ENCODE assay signal across 38 cellular contexts in genomic region chr10:49414496-49414895, GRCh38. TPM values are rescaled to one million over a fixed set of nuclear protein-coding genes. Genes with fewer than 3 reads are reported as not detected.
"Had no signal": no experiment of that assay in that cellular context is flagged by ENCODE, and none has a peak within 500 bp of the region (broad histone marks: within the 10 kb centered on the region; RNA-seq: fewer than 3 reads in every experiment).

No MANE protein-coding gene starts in this region.

- H3K4me1 Mint-ChIP-seq: activated B cell treated with CpG ODN at 0.5 μM for 24 hours; activated CD4-positive, alpha-beta T cell treated with anti-CD3 and anti-CD28 coated beads, Interleukin-2, amount 10 ng/mL, durations not matched to agents 24 days and 14 days; activated naive CD4-positive, alpha-beta T cell treated with anti-CD3 and anti-CD28 coated beads, Interleukin-2, amount 10 ng/mL, durations not matched to agents 7 days and 5 days; activated naive CD4-positive, alpha-beta T cell treated with anti-CD3 and anti-CD28 coated beads, Interleukin-2, amount 50 U/mL, for 24 hours; activated naive CD8-positive, alpha-beta T cell treated with anti-CD3 and anti-CD28 coated beads, Interleukin-2, amount 10 ng/mL, durations not matched to agents 7 days and 5 days; activated naive CD8-positive, alpha-beta T cell treated with anti-CD3 and anti-CD28 coated beads, Interleukin-2, amount 50 U/mL, for 24 hours; activated T-helper 17 cell treated with anti-CD3 and anti-CD28 coated beads, Interleukin-2, amount 50 U/mL, for 72 hours; brain; central memory CD8-positive, alpha-beta T cell had no signal

- DNase-seq: activated B cell treated with CpG ODN at 0.5 μM for 24 hours; activated CD4-positive, alpha-beta memory T cell treated with anti-CD3 and anti-CD28 coated beads for 36 hours; activated CD4-positive, alpha-beta T cell treated with anti-CD3 and anti-CD28 coated beads for 4 hours; activated CD4-positive, alpha-beta T cell treated with anti-CD3 and anti-CD28 coated beads, Interleukin-2, amount 10 ng/mL, durations not matched to agents 24 days and 14 days; activated CD4-positive, alpha-beta T cell treated with anti-CD3 and anti-CD28 coated beads, Interleukin-2, amount 50 U/mL, for 1 hour; activated CD4-positive, alpha-beta T cell treated with anti-CD3 and anti-CD28 coated beads, Interleukin-2, amount 50 U/mL, for 4 hours; activated CD4-positive, CD25-positive, alpha-beta regulatory T cell treated with anti-CD3 and anti-CD28 coated beads, Interleukin-2, amount 50 U/mL, for 72 hours; activated CD8-positive, alpha-beta memory T cell treated with anti-CD3 and anti-CD28 coated beads, Interleukin-2, amount 50 U/mL, for 4 hours; activated CD8-positive, alpha-beta T cell treated with anti-CD3 and anti-CD28 coated beads for 36 hours; activated effector memory CD4-positive, alpha-beta T cell treated with anti-CD3 and anti-CD28 coated beads, Interleukin-2, amount 50 U/mL, for 16 hours; activated gamma-delta T cell treated with Interleukin-2 at 50 U/mL for 16 hours; activated naive CD4-positive, alpha-beta T cell; activated naive CD4-positive, alpha-beta T cell treated with anti-CD3 and anti-CD28 coated beads, Interleukin-2, amount 10 ng/mL, durations not matched to agents 7 days and 5 days; activated naive CD8-positive, alpha-beta T cell treated with anti-CD3 and anti-CD28 coated beads, Interleukin-2, amount 10 ng/mL, durations not matched to agents 7 days and 5 days; activated naive CD8-positive, alpha-beta T cell treated with anti-CD3 and anti-CD28 coated beads, Interleukin-2, amount 50 U/mL, for 24 hours; activated T-cell treated with anti-CD3 and anti-CD28 coated beads for 4 hours; activated T-cell treated with anti-CD3 and anti-CD28 coated beads, Interleukin-2, amount 50 U/mL, for 1 hour; activated T-cell treated with anti-CD3 and anti-CD28 coated beads, Interleukin-2, amount 50 U/mL, for 4 hours; activated T-cell treated with anti-CD3 and anti-CD28 coated beads, Interleukin-2, amount 50 U/mL, for 72 hours; amygdala; anterior cingulate cortex; caudate nucleus; T-helper 1 cell; T-helper 2 cell; T-helper 9 cell had no signal

- ATAC-seq: activated CD8-positive, alpha-beta T cell treated with anti-CD3 and anti-CD28 coated beads for 36 hours; activated naive CD8-positive, alpha-beta T cell treated with anti-CD3 and anti-CD28 coated beads, Interleukin-2, amount 50 U/mL, for 24 hours; activated T-cell treated with anti-CD3 and anti-CD28 coated beads, Interleukin-2, amount 50 U/mL, for 4 hours; activated T-cell treated with anti-CD3 and anti-CD28 coated beads, Interleukin-2, amount 50 U/mL, for 72 hours; activated T-helper 17 cell treated with anti-CD3 and anti-CD28 coated beads, Interleukin-2, amount 50 U/mL, for 72 hours had no signal

- H3K27me3 ChIP-seq: ascending aorta had no signal

- H3K36me3 Mint-ChIP-seq: activated CD4-positive, alpha-beta memory T cell treated with anti-CD3 and anti-CD28 coated beads for 36 hours; activated naive CD4-positive, alpha-beta T cell treated with anti-CD3 and anti-CD28 coated beads, Interleukin-2, amount 10 ng/mL, durations not matched to agents 7 days and 5 days; activated naive CD4-positive, alpha-beta T cell treated with anti-CD3 and anti-CD28 coated beads, Interleukin-2, amount 50 U/mL, for 24 hours; activated naive CD8-positive, alpha-beta T cell; activated naive CD8-positive, alpha-beta T cell treated with anti-CD3 and anti-CD28 coated beads, Interleukin-2, amount 10 ng/mL, durations not matched to agents 7 days and 5 days; brain had no signal

- H3K9me3 Mint-ChIP-seq: activated B cell treated with CpG ODN at 0.5 μM for 24 hours; activated CD4-positive, alpha-beta memory T cell treated with anti-CD3 and anti-CD28 coated beads for 36 hours; activated CD4-positive, alpha-beta T cell treated with anti-CD3 and anti-CD28 coated beads, Interleukin-2, amount 10 ng/mL, durations not matched to agents 24 days and 14 days; activated CD8-positive, alpha-beta T cell treated with anti-CD3 and anti-CD28 coated beads for 36 hours; activated naive CD4-positive, alpha-beta T cell treated with anti-CD3 and anti-CD28 coated beads, Interleukin-2, amount 10 ng/mL, durations not matched to agents 7 days and 5 days; activated naive CD4-positive, alpha-beta T cell treated with anti-CD3 and anti-CD28 coated beads, Interleukin-2, amount 50 U/mL, for 24 hours; activated naive CD8-positive, alpha-beta T cell treated with anti-CD3 and anti-CD28 coated beads, Interleukin-2, amount 10 ng/mL, durations not matched to agents 7 days and 5 days; activated naive CD8-positive, alpha-beta T cell treated with anti-CD3 and anti-CD28 coated beads, Interleukin-2, amount 50 U/mL, for 24 hours; activated T-cell treated with anti-CD3 and anti-CD28 coated beads, Interleukin-2, amount 50 U/mL, for 4 hours; activated T-cell treated with anti-CD3 and anti-CD28 coated beads, Interleukin-2, amount 50 U/mL, for 72 hours; activated T-helper 1 cell treated with anti-CD3 and anti-CD28 coated beads, Interleukin-12 subunit alpha, Interleukin-12 subunit beta, Interleukin-2, Interleukin-4 antibody, amounts not matched to agents 30 ng/mL and 10 ng/mL and 1 ng/mL, durations not matched to agents 14 hours and 24 hours and 36 hours; activated T-helper 17 cell treated with anti-CD3 and anti-CD28 coated beads, Interleukin-2, amount 50 U/mL, for 72 hours; brain; central memory CD8-positive, alpha-beta T cell; T-helper 1 cell treated with Interleukin-12 subunit alpha and Interleukin-12 subunit beta and Interleukin-4 antibody, amounts not matched to agents 30 μg/mL and 1 μg/mL, for 36 hours; T-helper 2 cell treated with Interferon-gamma antibody and Interleukin-4, amounts not matched to agents 5 μg/mL and 100 μg/mL, for 36 hours had no signal

- H3K4me3 Mint-ChIP-seq: activated B cell treated with CpG ODN at 0.5 μM for 24 hours; activated CD4-positive, alpha-beta memory T cell treated with anti-CD3 and anti-CD28 coated beads for 36 hours; activated CD4-positive, alpha-beta T cell treated with anti-CD3 and anti-CD28 coated beads, Interleukin-2, amount 10 ng/mL, durations not matched to agents 24 days and 14 days; activated CD8-positive, alpha-beta T cell treated with anti-CD3 and anti-CD28 coated beads for 36 hours; activated naive CD4-positive, alpha-beta T cell treated with anti-CD3 and anti-CD28 coated beads, Interleukin-2, amount 10 ng/mL, durations not matched to agents 7 days and 5 days; activated naive CD4-positive, alpha-beta T cell treated with anti-CD3 and anti-CD28 coated beads, Interleukin-2, amount 50 U/mL, for 24 hours; activated naive CD8-positive, alpha-beta T cell; activated naive CD8-positive, alpha-beta T cell treated with anti-CD3 and anti-CD28 coated beads, Interleukin-2, amount 10 ng/mL, durations not matched to agents 7 days and 5 days; activated naive CD8-positive, alpha-beta T cell treated with anti-CD3 and anti-CD28 coated beads, Interleukin-2, amount 50 U/mL, for 24 hours; activated T-cell treated with anti-CD3 and anti-CD28 coated beads, Interleukin-2, amount 50 U/mL, for 4 hours; activated T-cell treated with anti-CD3 and anti-CD28 coated beads, Interleukin-2, amount 50 U/mL, for 72 hours; activated T-helper 1 cell treated with anti-CD3 and anti-CD28 coated beads, Interleukin-12 subunit alpha, Interleukin-12 subunit beta, Interleukin-2, Interleukin-4 antibody, amounts not matched to agents 30 ng/mL and 10 ng/mL and 1 ng/mL, durations not matched to agents 14 hours and 24 hours and 36 hours; activated T-helper 17 cell treated with anti-CD3 and anti-CD28 coated beads, Interleukin-2, amount 50 U/mL, for 72 hours; brain; central memory CD8-positive, alpha-beta T cell; T-helper 1 cell treated with Interleukin-12 subunit alpha and Interleukin-12 subunit beta and Interleukin-4 antibody, amounts not matched to agents 30 μg/mL and 1 μg/mL, for 36 hours; T-helper 2 cell treated with Interferon-gamma antibody and Interleukin-4, amounts not matched to agents 5 μg/mL and 100 μg/mL, for 36 hours had no signal

- H3K36me3 ChIP-seq: ascending aorta, cardiac muscle cell had no signal

- H3K4me3 ChIP-seq: ascending aorta, cardiac muscle cell had no signal

- H3K9me3 ChIP-seq: ascending aorta had no signal

- H3K27ac Mint-ChIP-seq: activated B cell treated with CpG ODN at 0.5 μM for 24 hours; activated CD4-positive, alpha-beta memory T cell treated with anti-CD3 and anti-CD28 coated beads for 36 hours; activated CD4-positive, alpha-beta T cell treated with anti-CD3 and anti-CD28 coated beads, Interleukin-2, amount 10 ng/mL, durations not matched to agents 24 days and 14 days; activated CD8-positive, alpha-beta T cell treated with anti-CD3 and anti-CD28 coated beads for 36 hours; activated naive CD4-positive, alpha-beta T cell treated with anti-CD3 and anti-CD28 coated beads, Interleukin-2, amount 10 ng/mL, durations not matched to agents 7 days and 5 days; activated naive CD8-positive, alpha-beta T cell; activated naive CD8-positive, alpha-beta T cell treated with anti-CD3 and anti-CD28 coated beads, Interleukin-2, amount 10 ng/mL, durations not matched to agents 7 days and 5 days; activated naive CD8-positive, alpha-beta T cell treated with anti-CD3 and anti-CD28 coated beads, Interleukin-2, amount 50 U/mL, for 24 hours; activated T-cell treated with anti-CD3 and anti-CD28 coated beads, Interleukin-2, amount 50 U/mL, for 72 hours; activated T-helper 1 cell treated with anti-CD3 and anti-CD28 coated beads, Interleukin-12 subunit alpha, Interleukin-12 subunit beta, Interleukin-2, Interleukin-4 antibody, amounts not matched to agents 30 ng/mL and 10 ng/mL and 1 ng/mL, durations not matched to agents 14 hours and 24 hours and 36 hours; activated T-helper 17 cell treated with anti-CD3 and anti-CD28 coated beads, Interleukin-2, amount 50 U/mL, for 72 hours; brain; T-helper 1 cell treated with Interleukin-12 subunit alpha and Interleukin-12 subunit beta and Interleukin-4 antibody, amounts not matched to agents 30 μg/mL and 1 μg/mL, for 36 hours; T-helper 2 cell treated with Interferon-gamma antibody and Interleukin-4, amounts not matched to agents 5 μg/mL and 100 μg/mL, for 36 hours had no signal

RNA-seq across cellular contexts. Expression of gene DRGX, which starts 18.6 kb away (rescaled TPM):
- total RNA-seq: activated B cell treated with CpG ODN at 0.5 μM for 24 hours; activated CD4-positive, alpha-beta memory T cell treated with anti-CD3 and anti-CD28 coated beads for 36 hours; activated CD8-positive, alpha-beta memory T cell treated with anti-CD3 and anti-CD28 coated beads for 36 hours; activated CD8-positive, alpha-beta T cell treated with anti-CD3 and anti-CD28 coated beads for 36 hours; activated naive CD8-positive, alpha-beta T cell treated with anti-CD3 and anti-CD28 coated beads, Interleukin-2, amount 10 ng/mL, durations not matched to agents 7 days and 5 days; activated T-cell treated with anti-CD3 and anti-CD28 coated beads, Interleukin-2, amount 50 U/mL, for 4 hours; activated T-cell treated with anti-CD3 and anti-CD28 coated beads, Interleukin-2, amount 50 U/mL, for 72 hours; activated T-helper 1 cell treated with anti-CD3 and anti-CD28 coated beads, Interleukin-12 subunit alpha, Interleukin-12 subunit beta, Interleukin-2, Interleukin-4 antibody, amounts not matched to agents 30 ng/mL and 10 ng/mL and 1 ng/mL, durations not matched to agents 14 hours and 24 hours and 36 hours; activated T-helper 17 cell treated with anti-CD3 and anti-CD28 coated beads, Interleukin-2, amount 50 U/mL, for 72 hours; ascending aorta; bronchial epithelial cell; cardiac muscle cell; chondrocyte had no signal
